ENCODE assay signal across 3 cellular contexts in genomic region chr15:30393664-30393991, GRCh38. TPM values are rescaled to one million over a fixed set of nuclear protein-coding genes. Genes with fewer than 3 reads are reported as not detected.
"Had no signal": no experiment of that assay in that cellular context is flagged by ENCODE, and none has a peak within 500 bp of the region (broad histone marks: within the 10 kb centered on the region; RNA-seq: fewer than 3 reads in every experiment).

No MANE protein-coding gene starts in this region.

RNA-seq across cellular contexts. Expression of gene CHRFAM7A, which starts 0.3 kb away (rescaled TPM):
- total RNA-seq: activated naive CD4-positive, alpha-beta T cell treated with anti-CD3 and anti-CD28 coated beads for 36 hours; vagina had no signal

RNA-seq across cellular contexts. Expression of gene GOLGA8R, which starts 20.4 kb away (rescaled TPM):
- polyA plus RNA-seq: hepatocyte had no signal
